Comparison of ENCODE assay signal across 1 cellular context in the genomic region with DNA sequence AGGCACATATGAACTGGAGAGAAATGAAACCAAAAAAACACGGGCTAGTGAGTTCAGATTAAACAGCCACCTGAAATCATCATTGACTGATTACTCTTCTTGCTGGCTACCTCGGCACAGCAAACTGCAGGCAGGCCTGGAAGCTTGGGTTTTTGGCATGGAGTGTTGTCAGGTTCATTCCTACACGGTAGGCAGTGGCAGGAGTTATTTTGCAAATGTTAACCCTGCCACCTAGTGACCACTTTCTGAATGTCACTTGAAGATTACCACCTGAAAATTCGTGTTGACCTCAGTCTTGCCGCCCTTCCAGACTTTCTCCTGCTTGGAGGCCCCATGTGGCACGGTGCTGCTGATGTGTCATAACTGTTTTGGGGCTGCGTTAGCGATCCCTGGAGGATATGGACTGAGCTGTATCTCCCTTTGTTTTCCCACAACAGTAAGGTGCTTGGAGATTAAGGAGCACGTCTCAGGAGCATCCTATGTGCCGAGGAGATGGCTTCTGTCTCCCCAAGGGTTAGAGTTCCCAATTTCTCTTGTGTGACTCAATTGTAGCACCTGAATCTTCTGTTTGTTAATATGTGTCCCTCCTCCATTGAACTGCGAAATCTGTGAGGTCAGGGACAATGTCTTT.
TF ChIP-seq lines count a peak whose summit lies in the region.

No MANE protein-coding gene starts in this region.

TF ChIP-seq in neural cell, 6 proteins besides CTCF, POLR2A, EP300 and RAD21 (continued from another document):
- peak; percentile 95 for TF ChIP-seq SMC3 (conservative IDR thresholded peaks at IDR 0.05; ENCODE audit: poor library complexity)
